In genomic region chr1:180151508-180151907, GRCh38 we compare ENCODE assay signal across 12 cellular contexts. TPM values are rescaled to one million over a fixed set of nuclear protein-coding genes. Genes with fewer than 3 reads are reported as not detected.
A peak's percentile ranks its signal among the peaks of the same experiment; 100 is the strongest.
DNase-seq lines count a peak whose midpoint lies in the region; ATAC-seq and TF ChIP-seq lines count a peak whose summit lies in the region.
"Had no signal": no experiment of that assay in that cellular context is flagged by ENCODE, and none has a peak within 500 bp of the region (broad histone marks: within the 10 kb centered on the region; RNA-seq: fewer than 3 reads in every experiment).

No MANE protein-coding gene starts in this region.

- no peak for TF ChIP-seq CTCF in AG04450 (IDR thresholded peaks at IDR 0.05; ENCODE audit: low read depth, low read length)

- H3K4me3 ChIP-seq in AG04450 (ENCODE audit: low read depth, low read length) (no peak overlapping the region), SJSA1 (no peak overlapping the region)
- H3K4me3 ChIP-seq: GM23338 had no signal

- CTCF ChIA-PET in AG04450 (lab: Charles Lee) = no interaction called here

- DNase-seq in AG04450 (ENCODE audit: low read depth, low spot score) = peak; percentile 86
- DNase-seq in HS-5 (ENCODE audit: low read depth) = peak; percentile 98
- DNase-seq in SJSA1 (ENCODE audit: low read depth in 1 of 2, low spot score in 2 of 2) = peak in 1 of 2 experiments; percentile 76
- peak; percentile 80 for DNase-seq in glomerular endothelial cell (ENCODE audit: extremely low read depth, low read depth, low spot score)
- DNase-seq in effector CD4-positive, alpha-beta T cell = no peak
- DNase-seq in T-helper 1 cell = no peak
- DNase-seq in occipital lobe (lab: John Stamatoyannopoulos, UW) = no peak
- DNase-seq: caudate nucleus; CD4-positive, alpha-beta memory T cell; NCI-H524 had no signal

- H3K27me3 ChIP-seq in AG04450 (ENCODE audit: control insufficient read depth, insufficient read depth, low read length) (no peaks in the 10 kb centered on the region), SJSA1 (replicated peaks) (no peaks in the 10 kb centered on the region)

- peaks cover 3% of the 10 kb centered on the region; the same call in 1 of the 2 replicates for H3K9me3 ChIP-seq in AG04450 (ENCODE audit: control insufficient read depth, insufficient read depth, low read length)
- no peaks in the 10 kb centered on the region for H3K9me3 ChIP-seq in SJSA1 (replicated peaks)

- H3K27ac ChIP-seq in AG04450 (ENCODE audit: low read depth, low read length) (peak overlapping the region; percentile 80), SJSA1 (peak overlapping the region; percentile 55)

- peaks cover 49% of the 10 kb centered on the region for H3K4me1 ChIP-seq in SJSA1 (replicated peaks)

- ATAC-seq in GM19351 (IDR thresholded peaks at IDR 0.05; ENCODE audit: unreplicated experiment) = no peak
- ATAC-seq: GM23338 had no signal

- H3K36me3 ChIP-seq in SJSA1 = no peaks in the 10 kb centered on the region; the same call in 1 of the 2 replicates

- POLR2A ChIA-PET in AG04450 (lab: Yijun Ruan, JAX) = interaction anchor here (1.0 to 1.3 kb wide), 2 partner anchors 38 to 53 kb away, joined by 6 read pairs; no protein-coding TSS in a partner anchor

RNA-seq across cellular contexts. Expression of gene QSOX1, which starts 3.2 kb away (rescaled TPM):
- 1,269 and 1,338 TPM in 2 replicates for polyA plus RNA-seq in AG04450 (2011; rRNA removed)
- polyA minus RNA-seq in AG04450 (2011; rRNA and poly(A)+ RNA removed) = 337 and 391 TPM in 2 replicates
- 163 and 262 TPM in 2 replicates for total RNA-seq in SJSA1 (2014; rRNA removed; shearing (Covaris generic))
- total RNA-seq in glomerular endothelial cell = 223 and 321 TPM in 2 replicates
- 20.0 TPM for total RNA-seq in occipital lobe

Comparison
In these comparisons a context has a peak if more than half of its experiments do, and no peak if none do; other contexts are left out.
1. DNase-seq: peak in AG04450 (single experiment), HS-5 (single experiment) and glomerular endothelial cell (single experiment); none in effector CD4-positive, alpha-beta T cell (single experiment), T-helper 1 cell (0 of 5) and occipital lobe (single experiment).